12 cellular contexts compared by ENCODE assay signal in genomic region chr3:166446986-166447385, GRCh38.
A peak's percentile ranks its signal among the peaks of the same experiment; 100 is the strongest.
DNase-seq lines count a peak whose midpoint lies in the region; ATAC-seq lines count a peak whose summit lies in the region.
"Had no signal": no experiment of that assay in that cellular context is flagged by ENCODE, and none has a peak within 500 bp of the region (broad histone marks: within the 10 kb centered on the region; RNA-seq: fewer than 3 reads in every experiment).

No MANE protein-coding gene starts in this region.

- no peak overlapping the region for H3K27ac Mint-ChIP-seq in effector memory CD8-positive, alpha-beta T cell
- H3K27ac Mint-ChIP-seq: CD4-positive, CD25-positive, alpha-beta regulatory T cell had no signal

- H3K4me1 Mint-ChIP-seq in effector memory CD8-positive, alpha-beta T cell (ENCODE audit: low read depth in 2 of 2) = no peaks in the 10 kb centered on the region
- H3K4me1 Mint-ChIP-seq: CD4-positive, CD25-positive, alpha-beta regulatory T cell had no signal

- no peaks in the 10 kb centered on the region for H3K36me3 Mint-ChIP-seq in effector memory CD8-positive, alpha-beta T cell (ENCODE audit: insufficient read depth)
- H3K36me3 Mint-ChIP-seq: CD4-positive, CD25-positive, alpha-beta regulatory T cell had no signal

- H3K9me3 Mint-ChIP-seq in effector memory CD8-positive, alpha-beta T cell = peaks cover 0 to 5% of the 10 kb centered on the region in 2 donors

- ATAC-seq in effector memory CD8-positive, alpha-beta T cell (replicated peaks) = no peak
- ATAC-seq in GM21786 (IDR thresholded peaks at IDR 0.05; ENCODE audit: unreplicated experiment) = no peak
- ATAC-seq in GM18520 (IDR thresholded peaks at IDR 0.05; ENCODE audit: unreplicated experiment) = no peak

- no peak overlapping the region for H3K4me3 Mint-ChIP-seq in effector memory CD8-positive, alpha-beta T cell
- H3K4me3 Mint-ChIP-seq: CD4-positive, CD25-positive, alpha-beta regulatory T cell had no signal

- no peak overlapping the region for H3K4me3 ChIP-seq in skeletal muscle cell (ENCODE audit: low read depth, low read length)
- H3K4me3 ChIP-seq: BLaER1 treated with 17β-estradiol and CSF1 and Interleukin-3, amounts not matched to agents 10 nM and 100 nM; GM23248 had no signal

- no peaks in the 10 kb centered on the region for H3K27me3 Mint-ChIP-seq in effector memory CD8-positive, alpha-beta T cell
- H3K27me3 Mint-ChIP-seq: CD4-positive, CD25-positive, alpha-beta regulatory T cell had no signal

- peak; percentile 46 for DNase-seq in ELR (ENCODE audit: low read depth)
- peak; percentile 28 for DNase-seq in M059J (ENCODE audit: low read depth)
- DNase-seq in astrocyte of the hippocampus (ENCODE audit: low read depth, low spot score) = peak; percentile 30
- peak; percentile 12 for DNase-seq in skeletal muscle cell (ENCODE audit: low read depth)
- no peak for DNase-seq in effector memory CD8-positive, alpha-beta T cell
- DNase-seq: ACHN; CD4-positive, CD25-positive, alpha-beta regulatory T cell; GM23248; H7 had no signal

Comparison
In these comparisons a context has a peak if more than half of its experiments do, and no peak if none do; other contexts are left out.
1. DNase-seq: peak in ELR (single experiment), M059J (single experiment), astrocyte of the hippocampus (single experiment) and skeletal muscle cell (single experiment); none in effector memory CD8-positive, alpha-beta T cell (0 of 3).